ENCODE assay signal across 8 cellular contexts in the genomic region with DNA sequence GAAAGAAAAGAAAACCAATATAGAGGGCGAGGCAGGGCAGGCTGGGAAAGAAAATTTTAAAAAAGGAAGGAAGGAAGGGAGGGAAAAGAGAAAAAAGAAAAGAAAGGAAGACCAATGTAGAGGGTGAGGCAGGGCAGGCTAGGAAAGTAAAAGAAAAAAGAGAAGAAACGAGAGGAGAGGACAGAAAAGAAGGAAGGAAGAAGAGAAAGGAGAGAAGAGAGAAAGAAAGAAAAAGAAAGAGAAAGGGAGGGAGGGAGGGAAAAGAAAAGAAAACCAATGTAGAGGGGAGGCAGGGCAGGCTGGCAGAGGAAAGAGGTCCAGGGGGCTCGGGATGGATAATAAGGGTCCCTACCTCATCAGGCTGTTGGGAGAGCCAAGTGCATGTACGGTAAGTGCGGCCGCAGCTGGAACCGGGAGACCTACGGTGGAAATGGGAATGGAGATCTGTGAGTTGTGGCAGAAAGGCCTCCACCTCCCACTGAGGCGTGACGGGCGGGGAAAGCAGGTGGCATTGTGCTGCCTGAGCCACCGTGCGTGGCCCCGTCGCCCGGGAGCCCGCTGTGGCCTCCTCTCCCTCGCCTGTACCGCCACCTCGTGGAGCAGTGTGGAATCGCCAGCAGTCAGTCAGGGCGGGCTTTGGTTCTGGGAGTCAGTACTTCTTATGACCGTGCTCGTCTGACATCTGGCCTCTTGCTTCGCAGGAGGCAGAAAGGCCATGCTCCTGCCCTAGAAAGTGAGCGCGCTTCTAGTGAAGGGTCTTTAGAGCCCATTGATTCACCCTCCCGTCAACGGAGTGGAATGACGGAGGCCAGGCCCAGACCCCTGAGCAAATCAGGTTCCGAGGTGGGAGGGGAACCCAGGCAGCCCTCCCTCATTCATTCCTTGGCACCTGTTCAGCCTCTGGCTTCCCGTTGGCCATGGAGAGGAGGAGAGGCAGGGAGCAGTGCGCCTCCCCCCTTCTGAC. TPM values are rescaled to one million over a fixed set of nuclear protein-coding genes. Genes with fewer than 3 reads are reported as not detected.
DNase-seq lines count a peak whose midpoint lies in the region; ATAC-seq and TF ChIP-seq lines count a peak whose summit lies in the region.

No MANE protein-coding gene starts in this region.

- DNase-seq in NCI-H526 treated with DMSO at 0.1 percent for 48 hours (lab: John Stamatoyannopoulos, UW), result peak; percentile 44
- DNase-seq in activated CD4-positive, alpha-beta T cell treated with anti-CD3 and anti-CD28 coated beads for 48 hours, result peak; percentile 96
- DNase-seq in coronary artery (ENCODE audit: low spot score), result peak; percentile 86
- DNase-seq in stimulated activated CD4-positive, alpha-beta T cell treated with anti-CD3 and anti-CD28 coated beads, Interleukin-4, amount 100 ng/mL, for 48 hours (ENCODE audit: low read depth in 2 of 2), result peak; percentile 83 to 97

- peak; percentile 83 for ATAC-seq in GM19328 (IDR thresholded peaks at IDR 0.05; ENCODE audit: unreplicated experiment)
- ATAC-seq in HG03460 (IDR thresholded peaks at IDR 0.05; ENCODE audit: unreplicated experiment), result peak; percentile 93

- H3K9me3 ChIP-seq in BLaER1 treated with 17β-estradiol and CSF1 and Interleukin-3, amounts not matched to agents 10 nM and 100 nM (replicated peaks in 1 of 11), result no peaks in the 10 kb centered on the region
- H3K9me3 ChIP-seq in liver (ENCODE audit: control insufficient read depth in 4 of 4, low read length in 3 of 4), result no peaks in the 10 kb centered on the region

- H4K20me1 ChIP-seq in BLaER1 treated with 17β-estradiol and CSF1 and Interleukin-3, amounts not matched to agents 10 nM and 100 nM, result no peaks in the 10 kb centered on the region

- peak overlapping the region in 3 of 11 experiments; percentile 6 to 41 (median 10); a peak in 4 of 22 replicates for H3K9ac ChIP-seq in BLaER1 treated with 17β-estradiol and CSF1 and Interleukin-3, amounts not matched to agents 10 nM and 100 nM
- H3K9ac ChIP-seq in liver (ENCODE audit: low read depth in 1 of 2, low read length in 2 of 2), result no peak overlapping the region

- peak overlapping the region in 6 of 10 experiments; percentile 24 to 61 (median 40); a peak in 7 of 20 replicates for H3K4me3 ChIP-seq in BLaER1 treated with 17β-estradiol and CSF1 and Interleukin-3, amounts not matched to agents 10 nM and 100 nM
- peak overlapping the region; percentile 53 for H3K4me3 ChIP-seq in coronary artery
- peak overlapping the region in 1 of 3 donors; percentile 10 for H3K4me3 ChIP-seq in liver (ENCODE audit: low read depth in 1 of 3, low read length in 3 of 3)

- TF ChIP-seq CTCF in coronary artery (IDR thresholded peaks at IDR 0.05), result peak; percentile 99
- TF ChIP-seq CTCF in liver (IDR thresholded peaks at IDR 0.05; ENCODE audit: low read depth, low read length, missing input control), result peak; percentile 99

- no peak overlapping the region for H3K27ac ChIP-seq in BLaER1 treated with 17β-estradiol and CSF1 and Interleukin-3, amounts not matched to agents 10 nM and 100 nM
- no peak overlapping the region for H3K27ac ChIP-seq in coronary artery
- H3K27ac ChIP-seq in liver (ENCODE audit: low read depth in 1 of 2, low read length in 2 of 2), result no peak overlapping the region

- H3K4me2 ChIP-seq in BLaER1 treated with 17β-estradiol and CSF1 and Interleukin-3, amounts not matched to agents 10 nM and 100 nM, result peak overlapping the region; percentile 46 to 96 (median 71)

- peaks cover 0 to 22% (median 11%) of the 10 kb centered on the region in 10 experiments; a peak in 13 of 20 replicates for H3K4me1 ChIP-seq in BLaER1 treated with 17β-estradiol and CSF1 and Interleukin-3, amounts not matched to agents 10 nM and 100 nM
- H3K4me1 ChIP-seq in liver (ENCODE audit: control insufficient read depth in 4 of 4, insufficient read depth in 4 of 4, low read length in 3 of 4), result peaks cover 0 to 7% (median 5%) of the 10 kb centered on the region in 4 donors

- WGBS in liver, result 11% methylated on average over 33 of the region's 33 CpGs

- TF ChIP-seq RAD21 in liver (IDR thresholded peaks at IDR 0.05), result peak; percentile 95 to 99

- no peaks in the 10 kb centered on the region for H3K27me3 ChIP-seq in BLaER1 treated with 17β-estradiol and CSF1 and Interleukin-3, amounts not matched to agents 10 nM and 100 nM
- no peaks in the 10 kb centered on the region for H3K27me3 ChIP-seq in liver (ENCODE audit: control insufficient read depth in 4 of 4, insufficient read depth in 4 of 4, low read length in 3 of 4)

- no peaks in the 10 kb centered on the region for H3K36me3 ChIP-seq in BLaER1 treated with 17β-estradiol and CSF1 and Interleukin-3, amounts not matched to agents 10 nM and 100 nM
- no peaks in the 10 kb centered on the region for H3K36me3 ChIP-seq in liver (ENCODE audit: control insufficient read depth in 4 of 4, insufficient read depth in 3 of 4, low read depth in 1 of 4, low read length in 3 of 4)

TF ChIP-seq in liver, 16 proteins besides CTCF, POLR2A, EP300 and RAD21:
- TF ChIP-seq FOXA2 (IDR thresholded peaks at IDR 0.05) (no peak), RXRA (IDR thresholded peaks at IDR 0.05) (peak in 1 of 2 donors; percentile 20)

RNA-seq across cellular contexts. Expression of gene NHP2, which starts 10.4 kb away (rescaled TPM):
- 10 to 100 TPM; 44.1 to 59.2 TPM for total RNA-seq in liver
- polyA plus RNA-seq in liver, result 100 to 1,000 TPM in 1 of 2 donors, 10 to 100 TPM in 1; 66.1 to 124 TPM

RNA-seq across cellular contexts. Expression of gene GMCL2, which starts 23.1 kb away (rescaled TPM):
- total RNA-seq in liver, result not detected
- polyA plus RNA-seq in liver, result not detected

RNA-seq across cellular contexts. Expression of gene RMND5B, which starts 33.2 kb away (rescaled TPM):
- total RNA-seq in liver, result 10 to 100 TPM; 21.6 to 24.8 TPM
- polyA plus RNA-seq in liver, result 10 to 100 TPM; 13.4 to 21.8 TPM

RNA-seq across cellular contexts. Expression of gene HNRNPAB, which starts 40.3 kb away (rescaled TPM):
- total RNA-seq in liver, result 10 to 100 TPM; 41.4 to 59.4 TPM
- polyA plus RNA-seq in liver, result 10 to 100 TPM; 33.7 to 66.3 TPM

RNA-seq across cellular contexts. Expression of gene N4BP3, which starts 50.7 kb away (rescaled TPM):
- total RNA-seq in liver, result under 1 TPM; 0.08 to 0.28 TPM
- polyA plus RNA-seq in liver, result under 1 TPM in 1 of 2 donors, not detected in 1; 0.06 TPM

Comparison
In these comparisons a context has a peak if more than half of its experiments do, and no peak if none do; other contexts are left out.
1. DNase-seq: peak in every context shown above with its lines; median percentile 96 in activated CD4-positive, alpha-beta T cell treated with anti-CD3 and anti-CD28 coated beads for 48 hours; 90 in stimulated activated CD4-positive, alpha-beta T cell treated with anti-CD3 and anti-CD28 coated beads, Interleukin-4, amount 100 ng/mL, for 48 hours; 86 in coronary artery; 44 in NCI-H526 treated with DMSO at 0.1 percent for 48 hours.